In the genomic region with DNA sequence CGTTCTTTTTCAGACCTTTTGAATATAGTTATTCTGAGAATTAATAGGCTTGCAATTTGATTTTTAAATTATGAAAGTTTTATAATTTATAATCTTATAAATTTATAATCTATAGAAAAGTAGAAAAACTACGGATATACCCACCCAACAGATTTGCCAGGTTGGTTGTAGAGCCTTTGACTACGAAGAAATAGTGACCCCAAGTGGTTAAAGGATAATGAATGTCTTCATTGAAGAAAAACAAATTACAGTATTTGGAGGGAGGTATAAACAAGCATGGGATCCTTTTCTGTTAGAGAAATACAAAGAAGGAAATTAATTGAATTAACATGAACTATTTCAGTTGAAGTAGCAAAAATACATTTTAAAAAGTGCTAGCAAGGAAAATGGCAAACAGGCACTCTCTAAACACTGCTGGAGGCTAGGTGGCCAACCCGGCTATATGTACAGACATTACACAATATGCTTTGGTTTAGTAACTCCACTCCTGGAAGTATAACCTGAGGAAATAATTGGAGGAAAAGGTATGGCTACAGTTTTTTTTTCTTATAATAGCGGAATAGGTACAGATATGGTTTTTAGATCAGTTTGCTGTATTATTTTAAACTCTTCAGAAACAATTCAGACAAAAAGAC, we compare ENCODE assay signal across 8 cellular contexts.
DNase-seq lines count a peak whose midpoint lies in the region; ATAC-seq, FAIRE-seq and TF ChIP-seq lines count a peak whose summit lies in the region.

No MANE protein-coding gene starts in this region.

- no peak overlapping the region for H3K4me3 ChIP-seq in OCI-LY1 (ENCODE audit: low read depth, low read length, poor library complexity, severe bottlenecking)
- no peak overlapping the region for H3K4me3 ChIP-seq in small intestine (ENCODE audit: low read depth in 1 of 2, low read length in 2 of 2)
- no peak overlapping the region for H3K4me3 ChIP-seq in MG63

- WGBS in small intestine, 3 donors, result 77 to 93% (median 82%) methylated on average over 5 of the region's 5 CpGs

- no peak overlapping the region for H3K9ac ChIP-seq in OCI-LY1 (ENCODE audit: low read length)

- H3K79me2 ChIP-seq in OCI-LY1 (ENCODE audit: insufficient read depth, low read length), result no peaks in the 10 kb centered on the region

- peaks cover 20% of the 10 kb centered on the region for H3K4me1 ChIP-seq in OCI-LY1 (ENCODE audit: insufficient read depth, low read length, severe bottlenecking)
- H3K4me1 ChIP-seq in small intestine (ENCODE audit: control insufficient read depth in 2 of 2, insufficient read depth in 1 of 2, low read depth in 1 of 2, low read length in 1 of 2), result no peaks in the 10 kb centered on the region

- peaks cover 21% of the 10 kb centered on the region for H3K36me3 ChIP-seq in OCI-LY1 (ENCODE audit: insufficient read depth, low read length)
- peaks cover 0 to 4% of the 10 kb centered on the region in 2 donors for H3K36me3 ChIP-seq in small intestine (ENCODE audit: control insufficient read depth in 2 of 2, insufficient read depth in 2 of 2, low read length in 2 of 2)
- H3K36me3 ChIP-seq in MG63, result no peaks in the 10 kb centered on the region; the same call in none of the 2 replicates

- H3F3A ChIP-seq in OCI-LY1 (ENCODE audit: insufficient read depth, low read length), result peaks cover 5% of the 10 kb centered on the region; the same call in 1 of the 2 replicates

- H3K27me3 ChIP-seq in OCI-LY1 (ENCODE audit: insufficient read depth, low read length) (no peaks in the 10 kb centered on the region), small intestine (ENCODE audit: control insufficient read depth in 2 of 2, insufficient read depth in 2 of 2, low read length in 2 of 2) (no peaks in the 10 kb centered on the region), MG63 (no peaks in the 10 kb centered on the region)

- ATAC-seq in GM21447 (IDR thresholded peaks at IDR 0.05; ENCODE audit: unreplicated experiment) (no peak), HG03442 (IDR thresholded peaks at IDR 0.05; ENCODE audit: unreplicated experiment) (no peak)

- H3K4me2 ChIP-seq in OCI-LY1 (ENCODE audit: low read length), result no peak overlapping the region

- TF ChIP-seq CTCF in OCI-LY1 (IDR thresholded peaks at IDR 0.05; ENCODE audit: low read length), result peak; percentile 41

- H4K20me1 ChIP-seq in OCI-LY1 (ENCODE audit: insufficient read depth, low read length), result no peaks in the 10 kb centered on the region

- no peaks in the 10 kb centered on the region for H3K9me2 ChIP-seq in OCI-LY1 (ENCODE audit: low read depth, low read length)

- H3K27ac ChIP-seq in OCI-LY1 (ENCODE audit: low read depth, low read length, poor library complexity, severe bottlenecking) (no peak overlapping the region), small intestine (ENCODE audit: low read depth in 1 of 2, low read length in 1 of 2) (no peak overlapping the region)

- peak; percentile 3 for DNase-seq in NCI-H2171 treated with DMSO at 0.1 percent for 48 hours (lab: John Stamatoyannopoulos, UW)
- DNase-seq in NCI-H2171 (lab: John Stamatoyannopoulos, UW), result no peak
- DNase-seq in fibroblast of peridontal ligament (ENCODE audit: extremely low read depth), result peak; percentile 54
- peak; percentile 7 for DNase-seq in small intestine
- DNase-seq in MG63, result no peak

- H3K9me3 ChIP-seq in OCI-LY1 (ENCODE audit: low read length) (no peaks in the 10 kb centered on the region), small intestine (ENCODE audit: control insufficient read depth, low read depth) (no peaks in the 10 kb centered on the region), MG63 (no peaks in the 10 kb centered on the region)

- H2AFZ ChIP-seq in OCI-LY1 (ENCODE audit: low read length), result no peak overlapping the region

- FAIRE-seq in small intestine (lab: Jason Lieb, UNC), result no peak

Comparison
In these comparisons a context has a peak if more than half of its experiments do, and no peak if none do; other contexts are left out.
1. DNase-seq: peak in NCI-H2171 treated with DMSO at 0.1 percent for 48 hours (single experiment), fibroblast of peridontal ligament (single experiment) and small intestine (single experiment); none in NCI-H2171 (single experiment) and MG63 (single experiment).